8 cellular contexts compared by ENCODE assay signal in genomic region chr16:21801538-21802351, GRCh38. TPM values are rescaled to one million over a fixed set of nuclear protein-coding genes. Genes with fewer than 3 reads are reported as not detected.
DNase-seq lines count a peak whose midpoint lies in the region; ATAC-seq and TF ChIP-seq lines count a peak whose summit lies in the region.
"Not testable (repeated sequence)": the region's sequence is repeated elsewhere in the genome, so short reads cannot be mapped to it uniquely, and the experiment has no call there.

No MANE protein-coding gene starts in this region.

- H3K36me3 Mint-ChIP-seq in activated naive CD4-positive, alpha-beta T cell treated with anti-CD3 and anti-CD28 coated beads for 36 hours (ENCODE audit: low read depth), result not testable (repeated sequence)

- H3K4me3 Mint-ChIP-seq in activated naive CD4-positive, alpha-beta T cell treated with anti-CD3 and anti-CD28 coated beads for 36 hours, result not testable (repeated sequence)

- H3K27ac Mint-ChIP-seq in activated naive CD4-positive, alpha-beta T cell treated with anti-CD3 and anti-CD28 coated beads for 36 hours, result not testable (repeated sequence)

- H3K4me1 Mint-ChIP-seq in activated naive CD4-positive, alpha-beta T cell treated with anti-CD3 and anti-CD28 coated beads for 36 hours (ENCODE audit: low read depth), result not testable (repeated sequence)

- peak; percentile 50; the same call in 2 of the 3 replicates for TF ChIP-seq CTCF in GM12872 (IDR thresholded peaks at IDR 0.05; ENCODE audit: insufficient read depth, low read depth, low read length)
- peak; percentile 51 for TF ChIP-seq CTCF in epithelial cell of proximal tubule (conservative IDR thresholded peaks at IDR 0.05; ENCODE audit: low read depth, low read length)

- H3K4me3 ChIP-seq in epithelial cell of proximal tubule (ENCODE audit: low read depth, low read length), result not testable (repeated sequence)

- ATAC-seq in left colon, result peak; percentile 77

- intact Hi-C loops in activated naive CD4-positive, alpha-beta T cell treated with anti-CD3 and anti-CD28 coated beads for 36 hours (cut with micrococcal nuclease); left colon (cut with DNase I, micrococcal nuclease): not testable (repeated sequence)

- DNase-seq in ACHN (peak; percentile 63), NCI-H1417 (lab: John Stamatoyannopoulos, UW) (peak in 2 of 3 experiments; percentile 1 to 36), RKO (ENCODE audit: low spot score) (peak; percentile 44), left colon (peak in 1 of 2 donors; percentile 25), renal cortical epithelial cell (ENCODE audit: low read depth) (peak; percentile 52)
- peak; percentile 50 for DNase-seq in activated naive CD4-positive, alpha-beta T cell treated with anti-CD3 and anti-CD28 coated beads for 36 hours
- not testable (repeated sequence) for DNase-seq in epithelial cell of proximal tubule (ENCODE audit: low read depth)

- H3K9me3 Mint-ChIP-seq in activated naive CD4-positive, alpha-beta T cell treated with anti-CD3 and anti-CD28 coated beads for 36 hours, result not testable (repeated sequence)

- in situ Hi-C loops in ACHN (cut with HindIII; ENCODE audit: low pct_ligation_motif_present, low pct_unique_long_range_greater_than_20kb, low sequenced_read_pairs), result not testable (repeated sequence)

- CTCF ChIA-PET in activated naive CD4-positive, alpha-beta T cell treated with anti-CD3 and anti-CD28 coated beads for 36 hours (lab: Charles Lee), result interaction anchor here (0.6 kb wide), 2 partner anchors 149 to 226 kb away, joined by 3 read pairs; no protein-coding TSS in a partner anchor

- not testable (repeated sequence) for H3K27me3 Mint-ChIP-seq in activated naive CD4-positive, alpha-beta T cell treated with anti-CD3 and anti-CD28 coated beads for 36 hours (ENCODE audit: low read depth)

RNA-seq across cellular contexts. Expression of gene NPIPB4, which starts 55.8 kb away (rescaled TPM):
- total RNA-seq in activated naive CD4-positive, alpha-beta T cell treated with anti-CD3 and anti-CD28 coated beads for 36 hours, result 10 to 100 TPM; 91.9 to 94.9 TPM
- 10.1 and 32.2 TPM in 2 replicates for total RNA-seq in epithelial cell of proximal tubule
- total RNA-seq in left colon, result 100 to 1,000 TPM; 145 to 202 TPM
- 6.8 and 34.1 TPM in 2 replicates for total RNA-seq in renal cortical epithelial cell
